ENCODE assay signal across 21 cellular contexts in the genomic region with DNA sequence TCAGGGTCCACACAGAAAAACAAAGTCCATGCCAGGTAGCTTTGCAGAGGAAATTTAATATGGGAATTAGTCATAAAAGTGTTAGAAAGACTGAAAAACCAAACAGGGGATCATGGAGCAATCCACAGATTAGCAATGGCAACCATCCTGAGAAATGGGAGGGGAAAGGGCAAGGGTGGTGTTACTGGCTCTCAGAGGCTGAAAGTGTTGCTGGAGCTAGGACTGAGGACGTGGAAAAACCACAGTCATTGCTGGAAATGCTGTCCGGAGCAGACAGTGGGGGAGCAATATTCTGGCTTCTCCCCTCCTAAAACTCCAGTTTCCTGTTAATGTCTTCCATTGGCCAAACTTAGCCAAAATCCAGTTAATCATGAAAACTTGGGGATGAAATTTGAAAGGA.
A peak's percentile ranks its signal among the peaks of the same experiment; 100 is the strongest.
DNase-seq lines count a peak whose midpoint lies in the region; ATAC-seq and TF ChIP-seq lines count a peak whose summit lies in the region.
"Had no signal": no experiment of that assay in that cellular context is flagged by ENCODE, and none has a peak within 500 bp of the region (broad histone marks: within the 10 kb centered on the region; RNA-seq: fewer than 3 reads in every experiment).

No MANE protein-coding gene starts in this region.

- no TSS peak for BruUV-seq in MCF 10A (replicated peaks; lab: Mats Ljungman, UMichigan)

- H3K4me3 Mint-ChIP-seq in MCF 10A (ENCODE audit: unreplicated experiment): no peak overlapping the region
- H3K4me3 Mint-ChIP-seq: B cell; CD4-positive, CD25-positive, alpha-beta regulatory T cell; CD8-positive, alpha-beta T cell; GM23338; H9 had no signal

- no peak for TF ChIP-seq POLR2A in breast epithelium (IDR thresholded peaks at IDR 0.05)

- H3K4me1 ChIP-seq in breast epithelium: no peaks in the 10 kb centered on the region
- H3K4me1 ChIP-seq: Caco-2 had no signal

- intact Hi-C loops in breast epithelium (cut with DNase I; ENCODE audit: low total_unique reads) (no loop called here), MCF 10A (cut with micrococcal nuclease) (no loop called here), sciatic nerve (cut with DNase I) (no loop called here)

- H3K9me3 Mint-ChIP-seq in MCF 10A (ENCODE audit: unreplicated experiment): peaks cover 23% of the 10 kb centered on the region
- H3K9me3 Mint-ChIP-seq: GM23338 had no signal

- H3K4me1 Mint-ChIP-seq in MCF 10A (ENCODE audit: insufficient read depth, unreplicated experiment): peaks cover 7% of the 10 kb centered on the region
- H3K4me1 Mint-ChIP-seq: B cell had no signal

- peak overlapping the region; percentile 32 to 55 for H3K27ac ChIP-seq in breast epithelium
- H3K27ac ChIP-seq: 22Rv1, BLaER1, C4-2B had no signal

- TF ChIP-seq CTCF in breast epithelium (IDR thresholded peaks at IDR 0.05) (no peak), MCF 10A (IDR thresholded peaks at IDR 0.05; ENCODE audit: unreplicated experiment) (no peak), omental fat pad (IDR thresholded peaks at IDR 0.05) (no peak)

- H3K36me3 Mint-ChIP-seq in MCF 10A (ENCODE audit: insufficient read depth, unreplicated experiment): no peaks in the 10 kb centered on the region
- H3K36me3 Mint-ChIP-seq: CD4-positive, CD25-positive, alpha-beta regulatory T cell; CD8-positive, alpha-beta T cell had no signal

- peaks cover 28% of the 10 kb centered on the region for H3K27me3 Mint-ChIP-seq in MCF 10A (ENCODE audit: insufficient read depth, unreplicated experiment)

- ATAC-seq in omental fat pad (ENCODE audit: low FRiP score): peak; percentile 89
- ATAC-seq in sciatic nerve: peak; percentile 62
- ATAC-seq: CD8-positive, alpha-beta T cell; GM12878; GM23338; HCT116 had no signal

- H3K9me3 ChIP-seq in breast epithelium: no peaks in the 10 kb centered on the region
- H3K9me3 ChIP-seq: Caco-2 had no signal

- no peak overlapping the region for H3K4me3 ChIP-seq in breast epithelium
- H3K4me3 ChIP-seq: BLaER1, GM12878, GM23338 had no signal

- no peaks in the 10 kb centered on the region for H3K27me3 ChIP-seq in breast epithelium
- H3K27me3 ChIP-seq: BLaER1 had no signal

- H3K36me3 ChIP-seq in breast epithelium: no peaks in the 10 kb centered on the region
- H3K36me3 ChIP-seq: BLaER1 had no signal

- POLR2A ChIA-PET in MCF 10A (lab: Yijun Ruan, JAX): no interaction called here

- DNase-seq in breast epithelium (ENCODE audit: low spot score in 2 of 2): no peak
- DNase-seq in MCF 10A (ENCODE audit: unreplicated experiment): no peak
- DNase-seq in omental fat pad (ENCODE audit: low spot score): no peak
- DNase-seq in sciatic nerve (ENCODE audit: low spot score): no peak
- no peak for DNase-seq in DMS153 treated with DMSO at 0.1 percent for 48 hours (lab: John Stamatoyannopoulos, UW; ENCODE audit: unreplicated experiment)
- DNase-seq in NCI-H524 treated with DMSO at 0.1 percent for 48 hours (lab: John Stamatoyannopoulos, UW): no peak
- DNase-seq: Caco-2; CD4-positive, CD25-positive, alpha-beta regulatory T cell; CD8-positive, alpha-beta T cell; DMS153; DMS79; EL; GDM1; H9 had no signal

- CTCF ChIA-PET in MCF 10A (lab: Yijun Ruan, JAX): no interaction called here

- no peak overlapping the region for H3K27ac Mint-ChIP-seq in MCF 10A (ENCODE audit: low read depth, unreplicated experiment)
- H3K27ac Mint-ChIP-seq: B cell; CD4-positive, CD25-positive, alpha-beta regulatory T cell; CD8-positive, alpha-beta T cell; GM23338; H9 had no signal
